ENCODE assay signal across 1 cellular context in the genomic region with DNA sequence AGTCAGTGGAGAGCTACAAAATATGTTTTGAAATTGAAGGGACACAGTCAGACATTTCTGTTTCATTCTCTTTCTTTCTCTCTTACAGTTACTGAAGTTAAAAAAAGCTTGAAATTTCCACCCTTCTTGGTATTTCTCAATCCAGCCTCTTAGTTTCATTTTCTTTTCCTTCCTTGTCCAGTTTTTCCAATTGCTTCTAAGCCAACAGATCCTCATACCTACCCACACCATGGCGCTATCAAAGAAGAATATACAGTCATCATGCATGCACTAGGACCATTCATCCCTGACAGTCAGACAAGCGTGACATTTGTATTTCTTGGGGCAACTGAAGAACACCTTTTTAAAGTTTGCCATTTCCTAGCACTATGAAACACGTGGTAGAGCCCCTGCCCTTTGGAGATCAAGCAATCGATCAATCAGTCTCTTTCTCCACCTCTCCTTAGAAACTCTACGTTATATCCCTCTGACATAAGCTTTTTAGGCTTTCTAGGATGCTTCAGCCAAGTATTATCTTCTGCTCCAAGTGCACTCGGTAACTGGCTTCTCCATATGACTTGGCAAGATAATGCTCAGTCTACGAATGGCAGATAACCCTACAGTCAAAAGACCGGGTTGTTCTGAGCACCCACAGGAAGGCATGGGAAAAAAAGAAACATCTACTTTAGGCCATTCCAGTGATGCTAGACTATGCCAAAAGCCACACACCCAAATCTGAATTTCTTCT.
TF ChIP-seq lines count a peak whose summit lies in the region.

No MANE protein-coding gene starts in this region.

TF ChIP-seq in K562, 482 proteins besides CTCF, POLR2A, EP300 and RAD21 (continued from another document and continues in another):
- TF ChIP-seq, protein P1, sequence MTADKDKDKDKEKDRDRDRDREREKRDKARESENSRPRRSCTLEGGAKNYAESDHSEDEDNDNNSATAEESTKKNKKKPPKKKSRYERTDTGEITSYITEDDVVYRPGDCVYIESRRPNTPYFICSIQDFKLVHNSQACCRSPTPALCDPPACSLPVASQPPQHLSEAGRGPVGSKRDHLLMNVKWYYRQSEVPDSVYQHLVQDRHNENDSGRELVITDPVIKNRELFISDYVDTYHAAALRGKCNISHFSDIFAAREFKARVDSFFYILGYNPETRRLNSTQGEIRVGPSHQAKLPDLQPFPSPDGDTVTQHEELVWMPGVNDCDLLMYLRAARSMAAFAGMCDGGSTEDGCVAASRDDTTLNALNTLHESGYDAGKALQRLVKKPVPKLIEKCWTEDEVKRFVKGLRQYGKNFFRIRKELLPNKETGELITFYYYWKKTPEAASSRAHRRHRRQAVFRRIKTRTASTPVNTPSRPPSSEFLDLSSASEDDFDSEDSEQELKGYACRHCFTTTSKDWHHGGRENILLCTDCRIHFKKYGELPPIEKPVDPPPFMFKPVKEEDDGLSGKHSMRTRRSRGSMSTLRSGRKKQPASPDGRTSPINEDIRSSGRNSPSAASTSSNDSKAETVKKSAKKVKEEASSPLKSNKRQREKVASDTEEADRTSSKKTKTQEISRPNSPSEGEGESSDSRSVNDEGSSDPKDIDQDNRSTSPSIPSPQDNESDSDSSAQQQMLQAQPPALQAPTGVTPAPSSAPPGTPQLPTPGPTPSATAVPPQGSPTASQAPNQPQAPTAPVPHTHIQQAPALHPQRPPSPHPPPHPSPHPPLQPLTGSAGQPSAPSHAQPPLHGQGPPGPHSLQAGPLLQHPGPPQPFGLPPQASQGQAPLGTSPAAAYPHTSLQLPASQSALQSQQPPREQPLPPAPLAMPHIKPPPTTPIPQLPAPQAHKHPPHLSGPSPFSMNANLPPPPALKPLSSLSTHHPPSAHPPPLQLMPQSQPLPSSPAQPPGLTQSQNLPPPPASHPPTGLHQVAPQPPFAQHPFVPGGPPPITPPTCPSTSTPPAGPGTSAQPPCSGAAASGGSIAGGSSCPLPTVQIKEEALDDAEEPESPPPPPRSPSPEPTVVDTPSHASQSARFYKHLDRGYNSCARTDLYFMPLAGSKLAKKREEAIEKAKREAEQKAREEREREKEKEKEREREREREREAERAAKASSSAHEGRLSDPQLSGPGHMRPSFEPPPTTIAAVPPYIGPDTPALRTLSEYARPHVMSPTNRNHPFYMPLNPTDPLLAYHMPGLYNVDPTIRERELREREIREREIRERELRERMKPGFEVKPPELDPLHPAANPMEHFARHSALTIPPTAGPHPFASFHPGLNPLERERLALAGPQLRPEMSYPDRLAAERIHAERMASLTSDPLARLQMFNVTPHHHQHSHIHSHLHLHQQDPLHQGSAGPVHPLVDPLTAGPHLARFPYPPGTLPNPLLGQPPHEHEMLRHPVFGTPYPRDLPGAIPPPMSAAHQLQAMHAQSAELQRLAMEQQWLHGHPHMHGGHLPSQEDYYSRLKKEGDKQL (CRISPR knock-in tag; IDR thresholded peaks at IDR 0.05; ENCODE audit: borderline replicate concordance) = no peak
- TF ChIP-seq MAFK (IDR thresholded peaks at IDR 0.05; ENCODE audit: low read length) (peak; percentile 40; the same call in 1 of the 2 replicates), SMARCE1 (IDR thresholded peaks at IDR 0.05) (peak; percentile 71), CEBPG (CRISPR knock-in tag; IDR thresholded peaks at IDR 0.05) (no peak), CEBPG (tag; conservative IDR thresholded peaks at IDR 0.05 in 1 of 2, IDR thresholded peaks at IDR 0.05 in 1 of 2) (peak in 1 of 2 experiments; percentile 52; a peak in 1 of 4 replicates), CBFA2T3 (IDR thresholded peaks at IDR 0.05) (peak; percentile 96), TAL1 (IDR thresholded peaks at IDR 0.05) (peak; percentile 94), SMARCC2 (IDR thresholded peaks at IDR 0.05; ENCODE audit: low read depth) (peak; percentile 81; the same call in 1 of the 2 replicates), ZKSCAN1 (IDR thresholded peaks at IDR 0.05; ENCODE audit: low read depth, low read length) (peak; percentile 61; the same call in 1 of the 2 replicates)
- TF ChIP-seq, protein P2, sequence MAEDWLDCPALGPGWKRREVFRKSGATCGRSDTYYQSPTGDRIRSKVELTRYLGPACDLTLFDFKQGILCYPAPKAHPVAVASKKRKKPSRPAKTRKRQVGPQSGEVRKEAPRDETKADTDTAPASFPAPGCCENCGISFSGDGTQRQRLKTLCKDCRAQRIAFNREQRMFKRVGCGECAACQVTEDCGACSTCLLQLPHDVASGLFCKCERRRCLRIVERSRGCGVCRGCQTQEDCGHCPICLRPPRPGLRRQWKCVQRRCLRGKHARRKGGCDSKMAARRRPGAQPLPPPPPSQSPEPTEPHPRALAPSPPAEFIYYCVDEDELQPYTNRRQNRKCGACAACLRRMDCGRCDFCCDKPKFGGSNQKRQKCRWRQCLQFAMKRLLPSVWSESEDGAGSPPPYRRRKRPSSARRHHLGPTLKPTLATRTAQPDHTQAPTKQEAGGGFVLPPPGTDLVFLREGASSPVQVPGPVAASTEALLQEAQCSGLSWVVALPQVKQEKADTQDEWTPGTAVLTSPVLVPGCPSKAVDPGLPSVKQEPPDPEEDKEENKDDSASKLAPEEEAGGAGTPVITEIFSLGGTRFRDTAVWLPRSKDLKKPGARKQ (CRISPR knock-in tag; IDR thresholded peaks at IDR 0.05) = no peak
- TF ChIP-seq, protein P3, sequence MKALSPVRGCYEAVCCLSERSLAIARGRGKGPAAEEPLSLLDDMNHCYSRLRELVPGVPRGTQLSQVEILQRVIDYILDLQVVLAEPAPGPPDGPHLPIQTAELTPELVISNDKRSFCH (CRISPR knock-in tag; IDR thresholded peaks at IDR 0.05) = no peak
- TF ChIP-seq, protein P3 (tag; IDR thresholded peaks at IDR 0.05) = peak; percentile 76
- TF ChIP-seq, protein P4, sequence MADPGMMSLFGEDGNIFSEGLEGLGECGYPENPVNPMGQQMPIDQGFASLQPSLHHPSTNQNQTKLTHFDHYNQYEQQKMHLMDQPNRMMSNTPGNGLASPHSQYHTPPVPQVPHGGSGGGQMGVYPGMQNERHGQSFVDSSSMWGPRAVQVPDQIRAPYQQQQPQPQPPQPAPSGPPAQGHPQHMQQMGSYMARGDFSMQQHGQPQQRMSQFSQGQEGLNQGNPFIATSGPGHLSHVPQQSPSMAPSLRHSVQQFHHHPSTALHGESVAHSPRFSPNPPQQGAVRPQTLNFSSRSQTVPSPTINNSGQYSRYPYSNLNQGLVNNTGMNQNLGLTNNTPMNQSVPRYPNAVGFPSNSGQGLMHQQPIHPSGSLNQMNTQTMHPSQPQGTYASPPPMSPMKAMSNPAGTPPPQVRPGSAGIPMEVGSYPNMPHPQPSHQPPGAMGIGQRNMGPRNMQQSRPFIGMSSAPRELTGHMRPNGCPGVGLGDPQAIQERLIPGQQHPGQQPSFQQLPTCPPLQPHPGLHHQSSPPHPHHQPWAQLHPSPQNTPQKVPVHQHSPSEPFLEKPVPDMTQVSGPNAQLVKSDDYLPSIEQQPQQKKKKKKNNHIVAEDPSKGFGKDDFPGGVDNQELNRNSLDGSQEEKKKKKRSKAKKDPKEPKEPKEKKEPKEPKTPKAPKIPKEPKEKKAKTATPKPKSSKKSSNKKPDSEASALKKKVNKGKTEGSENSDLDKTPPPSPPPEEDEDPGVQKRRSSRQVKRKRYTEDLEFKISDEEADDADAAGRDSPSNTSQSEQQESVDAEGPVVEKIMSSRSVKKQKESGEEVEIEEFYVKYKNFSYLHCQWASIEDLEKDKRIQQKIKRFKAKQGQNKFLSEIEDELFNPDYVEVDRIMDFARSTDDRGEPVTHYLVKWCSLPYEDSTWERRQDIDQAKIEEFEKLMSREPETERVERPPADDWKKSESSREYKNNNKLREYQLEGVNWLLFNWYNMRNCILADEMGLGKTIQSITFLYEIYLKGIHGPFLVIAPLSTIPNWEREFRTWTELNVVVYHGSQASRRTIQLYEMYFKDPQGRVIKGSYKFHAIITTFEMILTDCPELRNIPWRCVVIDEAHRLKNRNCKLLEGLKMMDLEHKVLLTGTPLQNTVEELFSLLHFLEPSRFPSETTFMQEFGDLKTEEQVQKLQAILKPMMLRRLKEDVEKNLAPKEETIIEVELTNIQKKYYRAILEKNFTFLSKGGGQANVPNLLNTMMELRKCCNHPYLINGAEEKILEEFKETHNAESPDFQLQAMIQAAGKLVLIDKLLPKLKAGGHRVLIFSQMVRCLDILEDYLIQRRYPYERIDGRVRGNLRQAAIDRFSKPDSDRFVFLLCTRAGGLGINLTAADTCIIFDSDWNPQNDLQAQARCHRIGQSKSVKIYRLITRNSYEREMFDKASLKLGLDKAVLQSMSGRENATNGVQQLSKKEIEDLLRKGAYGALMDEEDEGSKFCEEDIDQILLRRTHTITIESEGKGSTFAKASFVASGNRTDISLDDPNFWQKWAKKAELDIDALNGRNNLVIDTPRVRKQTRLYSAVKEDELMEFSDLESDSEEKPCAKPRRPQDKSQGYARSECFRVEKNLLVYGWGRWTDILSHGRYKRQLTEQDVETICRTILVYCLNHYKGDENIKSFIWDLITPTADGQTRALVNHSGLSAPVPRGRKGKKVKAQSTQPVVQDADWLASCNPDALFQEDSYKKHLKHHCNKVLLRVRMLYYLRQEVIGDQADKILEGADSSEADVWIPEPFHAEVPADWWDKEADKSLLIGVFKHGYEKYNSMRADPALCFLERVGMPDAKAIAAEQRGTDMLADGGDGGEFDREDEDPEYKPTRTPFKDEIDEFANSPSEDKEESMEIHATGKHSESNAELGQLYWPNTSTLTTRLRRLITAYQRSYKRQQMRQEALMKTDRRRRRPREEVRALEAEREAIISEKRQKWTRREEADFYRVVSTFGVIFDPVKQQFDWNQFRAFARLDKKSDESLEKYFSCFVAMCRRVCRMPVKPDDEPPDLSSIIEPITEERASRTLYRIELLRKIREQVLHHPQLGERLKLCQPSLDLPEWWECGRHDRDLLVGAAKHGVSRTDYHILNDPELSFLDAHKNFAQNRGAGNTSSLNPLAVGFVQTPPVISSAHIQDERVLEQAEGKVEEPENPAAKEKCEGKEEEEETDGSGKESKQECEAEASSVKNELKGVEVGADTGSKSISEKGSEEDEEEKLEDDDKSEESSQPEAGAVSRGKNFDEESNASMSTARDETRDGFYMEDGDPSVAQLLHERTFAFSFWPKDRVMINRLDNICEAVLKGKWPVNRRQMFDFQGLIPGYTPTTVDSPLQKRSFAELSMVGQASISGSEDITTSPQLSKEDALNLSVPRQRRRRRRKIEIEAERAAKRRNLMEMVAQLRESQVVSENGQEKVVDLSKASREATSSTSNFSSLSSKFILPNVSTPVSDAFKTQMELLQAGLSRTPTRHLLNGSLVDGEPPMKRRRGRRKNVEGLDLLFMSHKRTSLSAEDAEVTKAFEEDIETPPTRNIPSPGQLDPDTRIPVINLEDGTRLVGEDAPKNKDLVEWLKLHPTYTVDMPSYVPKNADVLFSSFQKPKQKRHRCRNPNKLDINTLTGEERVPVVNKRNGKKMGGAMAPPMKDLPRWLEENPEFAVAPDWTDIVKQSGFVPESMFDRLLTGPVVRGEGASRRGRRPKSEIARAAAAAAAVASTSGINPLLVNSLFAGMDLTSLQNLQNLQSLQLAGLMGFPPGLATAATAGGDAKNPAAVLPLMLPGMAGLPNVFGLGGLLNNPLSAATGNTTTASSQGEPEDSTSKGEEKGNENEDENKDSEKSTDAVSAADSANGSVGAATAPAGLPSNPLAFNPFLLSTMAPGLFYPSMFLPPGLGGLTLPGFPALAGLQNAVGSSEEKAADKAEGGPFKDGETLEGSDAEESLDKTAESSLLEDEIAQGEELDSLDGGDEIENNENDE (IDR thresholded peaks at IDR 0.05; ENCODE audit: low read depth, low read length) = no peak
- TF ChIP-seq, protein P5, sequence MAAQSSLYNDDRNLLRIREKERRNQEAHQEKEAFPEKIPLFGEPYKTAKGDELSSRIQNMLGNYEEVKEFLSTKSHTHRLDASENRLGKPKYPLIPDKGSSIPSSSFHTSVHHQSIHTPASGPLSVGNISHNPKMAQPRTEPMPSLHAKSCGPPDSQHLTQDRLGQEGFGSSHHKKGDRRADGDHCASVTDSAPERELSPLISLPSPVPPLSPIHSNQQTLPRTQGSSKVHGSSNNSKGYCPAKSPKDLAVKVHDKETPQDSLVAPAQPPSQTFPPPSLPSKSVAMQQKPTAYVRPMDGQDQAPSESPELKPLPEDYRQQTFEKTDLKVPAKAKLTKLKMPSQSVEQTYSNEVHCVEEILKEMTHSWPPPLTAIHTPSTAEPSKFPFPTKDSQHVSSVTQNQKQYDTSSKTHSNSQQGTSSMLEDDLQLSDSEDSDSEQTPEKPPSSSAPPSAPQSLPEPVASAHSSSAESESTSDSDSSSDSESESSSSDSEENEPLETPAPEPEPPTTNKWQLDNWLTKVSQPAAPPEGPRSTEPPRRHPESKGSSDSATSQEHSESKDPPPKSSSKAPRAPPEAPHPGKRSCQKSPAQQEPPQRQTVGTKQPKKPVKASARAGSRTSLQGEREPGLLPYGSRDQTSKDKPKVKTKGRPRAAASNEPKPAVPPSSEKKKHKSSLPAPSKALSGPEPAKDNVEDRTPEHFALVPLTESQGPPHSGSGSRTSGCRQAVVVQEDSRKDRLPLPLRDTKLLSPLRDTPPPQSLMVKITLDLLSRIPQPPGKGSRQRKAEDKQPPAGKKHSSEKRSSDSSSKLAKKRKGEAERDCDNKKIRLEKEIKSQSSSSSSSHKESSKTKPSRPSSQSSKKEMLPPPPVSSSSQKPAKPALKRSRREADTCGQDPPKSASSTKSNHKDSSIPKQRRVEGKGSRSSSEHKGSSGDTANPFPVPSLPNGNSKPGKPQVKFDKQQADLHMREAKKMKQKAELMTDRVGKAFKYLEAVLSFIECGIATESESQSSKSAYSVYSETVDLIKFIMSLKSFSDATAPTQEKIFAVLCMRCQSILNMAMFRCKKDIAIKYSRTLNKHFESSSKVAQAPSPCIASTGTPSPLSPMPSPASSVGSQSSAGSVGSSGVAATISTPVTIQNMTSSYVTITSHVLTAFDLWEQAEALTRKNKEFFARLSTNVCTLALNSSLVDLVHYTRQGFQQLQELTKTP (IDR thresholded peaks at IDR 0.05; ENCODE audit: low read depth in 1 of 2, partially characterized antibody in 2 of 2) = no peak
- TF ChIP-seq, protein P6, sequence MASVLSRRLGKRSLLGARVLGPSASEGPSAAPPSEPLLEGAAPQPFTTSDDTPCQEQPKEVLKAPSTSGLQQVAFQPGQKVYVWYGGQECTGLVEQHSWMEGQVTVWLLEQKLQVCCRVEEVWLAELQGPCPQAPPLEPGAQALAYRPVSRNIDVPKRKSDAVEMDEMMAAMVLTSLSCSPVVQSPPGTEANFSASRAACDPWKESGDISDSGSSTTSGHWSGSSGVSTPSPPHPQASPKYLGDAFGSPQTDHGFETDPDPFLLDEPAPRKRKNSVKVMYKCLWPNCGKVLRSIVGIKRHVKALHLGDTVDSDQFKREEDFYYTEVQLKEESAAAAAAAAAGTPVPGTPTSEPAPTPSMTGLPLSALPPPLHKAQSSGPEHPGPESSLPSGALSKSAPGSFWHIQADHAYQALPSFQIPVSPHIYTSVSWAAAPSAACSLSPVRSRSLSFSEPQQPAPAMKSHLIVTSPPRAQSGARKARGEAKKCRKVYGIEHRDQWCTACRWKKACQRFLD (CRISPR knock-in tag; IDR thresholded peaks at IDR 0.05) = peak; percentile 80; the same call in 1 of the 2 replicates
